Comparison of ENCODE assay signal across 23 cellular contexts in the genomic region with DNA sequence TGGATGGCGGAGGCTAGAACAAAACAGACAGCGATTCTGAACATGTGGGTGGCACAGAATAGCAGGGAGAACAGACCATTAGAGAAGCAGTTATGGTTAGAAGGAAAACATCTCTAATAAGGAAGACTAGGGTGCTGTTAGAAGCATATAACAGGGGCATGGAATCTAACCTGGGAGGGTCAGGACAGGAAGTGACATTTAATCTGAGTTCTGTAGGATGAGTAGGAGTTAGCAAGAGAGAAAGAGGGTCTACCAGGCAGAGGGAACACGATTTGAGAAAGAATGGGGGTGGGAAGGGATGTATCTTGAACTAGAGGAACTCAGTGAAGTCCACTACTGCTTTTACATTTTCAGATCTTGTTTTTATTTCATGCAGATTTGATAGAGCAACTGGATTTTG. TPM values are rescaled to one million over a fixed set of nuclear protein-coding genes. Genes with fewer than 3 reads are reported as not detected.
DNase-seq lines count a peak whose midpoint lies in the region; TF ChIP-seq lines count a peak whose summit lies in the region.
"Had no signal": no experiment of that assay in that cellular context is flagged by ENCODE, and none has a peak within 500 bp of the region (broad histone marks: within the 10 kb centered on the region; RNA-seq: fewer than 3 reads in every experiment).

No MANE protein-coding gene starts in this region.

- H3K36me3 Mint-ChIP-seq in activated CD4-positive, alpha-beta T cell treated with anti-CD3 and anti-CD28 coated beads, Interleukin-2, amount 10 ng/mL, durations not matched to agents 24 days and 14 days (ENCODE audit: low read depth), result no peaks in the 10 kb centered on the region
- H3K36me3 Mint-ChIP-seq in nephron progenitor cell (ENCODE audit: low read depth), result peaks cover 48% of the 10 kb centered on the region

- H3K9me3 ChIP-seq in uterus, result no peaks in the 10 kb centered on the region
- no peaks in the 10 kb centered on the region for H3K9me3 ChIP-seq in tibial nerve
- H3K9me3 ChIP-seq: A549, BE2C had no signal

- TF ChIP-seq EP300 in tibial nerve (IDR thresholded peaks at IDR 0.05), result no peak

- H3K4me1 ChIP-seq in uterus (peaks cover 0 to 4% of the 10 kb centered on the region in 2 donors), tibial nerve (no peaks in the 10 kb centered on the region)
- H3K4me1 ChIP-seq: A549; BE2C; BLaER1 treated with 17β-estradiol and CSF1 and Interleukin-3, amounts not matched to agents 10 nM and 100 nM had no signal

- no peak overlapping the region for H3K27ac Mint-ChIP-seq in activated CD4-positive, alpha-beta T cell treated with anti-CD3 and anti-CD28 coated beads, Interleukin-2, amount 10 ng/mL, durations not matched to agents 24 days and 14 days
- H3K27ac Mint-ChIP-seq in nephron progenitor cell, result peak overlapping the region; percentile 86
- H3K27ac Mint-ChIP-seq: CD14-positive monocyte; CD4-positive, alpha-beta T cell had no signal

- H3K36me3 ChIP-seq in uterus, result no peaks in the 10 kb centered on the region
- peaks cover 0 to 11% (median 0%) of the 10 kb centered on the region in 3 donors for H3K36me3 ChIP-seq in tibial nerve
- H3K36me3 ChIP-seq: BE2C had no signal

- H3K4me3 Mint-ChIP-seq in activated CD4-positive, alpha-beta T cell treated with anti-CD3 and anti-CD28 coated beads, Interleukin-2, amount 10 ng/mL, durations not matched to agents 24 days and 14 days, result no peak overlapping the region
- peak overlapping the region; percentile 15 for H3K4me3 Mint-ChIP-seq in nephron progenitor cell
- H3K4me3 Mint-ChIP-seq: CD14-positive monocyte; CD4-positive, alpha-beta T cell; CD8-positive, alpha-beta memory T cell had no signal

- H3K4me1 Mint-ChIP-seq in activated CD4-positive, alpha-beta T cell treated with anti-CD3 and anti-CD28 coated beads, Interleukin-2, amount 10 ng/mL, durations not matched to agents 24 days and 14 days, result no peaks in the 10 kb centered on the region
- H3K4me1 Mint-ChIP-seq in nephron progenitor cell, result peaks cover 15% of the 10 kb centered on the region
- H3K4me1 Mint-ChIP-seq: CD14-positive monocyte had no signal

- H3K4me3 ChIP-seq in uterus, result no peak overlapping the region
- H3K4me3 ChIP-seq in tibial nerve, result no peak overlapping the region
- H3K4me3 ChIP-seq: A549; BLaER1 treated with 17β-estradiol and CSF1 and Interleukin-3, amounts not matched to agents 10 nM and 100 nM; GM12878; GM23248 had no signal

- H3K27ac ChIP-seq in uterus (peak overlapping the region; percentile 39 to 67), tibial nerve (no peak overlapping the region)
- H3K27ac ChIP-seq: A549; BLaER1 treated with 17β-estradiol and CSF1 and Interleukin-3, amounts not matched to agents 10 nM and 100 nM; GM23248 had no signal

- intact Hi-C loops in activated CD4-positive, alpha-beta T cell treated with anti-CD3 and anti-CD28 coated beads, Interleukin-2, amount 10 ng/mL, durations not matched to agents 24 days and 14 days (cut with micrococcal nuclease), result no loop called here
- intact Hi-C loops in uterus (cut with DNase I; ENCODE audit: low total_unique reads), result no loop called here

- WGBS in tibial nerve, 2 donors, result 79 to 81% methylated on average over 3 of the region's 3 CpGs

- no peaks in the 10 kb centered on the region for H3K27me3 Mint-ChIP-seq in activated CD4-positive, alpha-beta T cell treated with anti-CD3 and anti-CD28 coated beads, Interleukin-2, amount 10 ng/mL, durations not matched to agents 24 days and 14 days
- no peaks in the 10 kb centered on the region for H3K27me3 Mint-ChIP-seq in nephron progenitor cell (ENCODE audit: low read depth, poor library complexity)
- H3K27me3 Mint-ChIP-seq: CD4-positive, alpha-beta T cell had no signal

- no peak for TF ChIP-seq POLR2A in uterus (IDR thresholded peaks at IDR 0.05)
- TF ChIP-seq POLR2A in tibial nerve (IDR thresholded peaks at IDR 0.05), result no peak

- no peaks in the 10 kb centered on the region for H3K27me3 ChIP-seq in uterus
- no peaks in the 10 kb centered on the region for H3K27me3 ChIP-seq in tibial nerve
- H3K27me3 ChIP-seq: BE2C; BLaER1 treated with 17β-estradiol and CSF1 and Interleukin-3, amounts not matched to agents 10 nM and 100 nM had no signal

- H3K9me3 Mint-ChIP-seq in activated CD4-positive, alpha-beta T cell treated with anti-CD3 and anti-CD28 coated beads, Interleukin-2, amount 10 ng/mL, durations not matched to agents 24 days and 14 days, result peaks cover 6% of the 10 kb centered on the region
- H3K9me3 Mint-ChIP-seq in nephron progenitor cell, result peaks cover 27% of the 10 kb centered on the region

- DNase-seq in activated CD4-positive, alpha-beta T cell treated with anti-CD3 and anti-CD28 coated beads, Interleukin-2, amount 10 ng/mL, durations not matched to agents 24 days and 14 days, result peak; percentile 16
- no peak for DNase-seq in activated CD4-positive, alpha-beta T cell treated with anti-CD3 and anti-CD28 coated beads for 1 hour
- DNase-seq in nephron progenitor cell (no peak), uterus (no peak), tibial nerve (ENCODE audit: low spot score in 2 of 2) (no peak), NCI-H1417 treated with DMSO at 0.1 percent for 48 hours (lab: John Stamatoyannopoulos, UW) (no peak)
- DNase-seq: 8988T; ACHN; AML-193; BE2C; CD4-positive, alpha-beta T cell; CD8-positive, alpha-beta memory T cell; DMS 273 treated with DMSO at 0.1 percent for 48 hours; DMS79; EL; GDM1; GM23248; H7; HCEC 1CT had no signal

- TF ChIP-seq CTCF in nephron progenitor cell (IDR thresholded peaks at IDR 0.05) (no peak), uterus (IDR thresholded peaks at IDR 0.05) (no peak), tibial nerve (IDR thresholded peaks at IDR 0.05) (no peak)

RNA-seq across cellular contexts. Expression of a gene that starts 48.6 kb away (rescaled TPM):
- 4.0 and 4.4 TPM in 2 replicates for total RNA-seq in activated CD4-positive, alpha-beta T cell treated with anti-CD3 and anti-CD28 coated beads, Interleukin-2, amount 10 ng/mL, durations not matched to agents 24 days and 14 days
- total RNA-seq in uterus, result 10 to 100 TPM; 20.0 to 83.1 (median 31.7) TPM
- total RNA-seq in tibial nerve, result 10 to 100 TPM in 1 of 4 donors, 1 to 10 TPM in 3; 5.4 to 14.1 (median 6.6) TPM

Comparison
In these comparisons a context has a peak if more than half of its experiments do, and no peak if none do; other contexts are left out.
1. H3K27ac ChIP-seq: peak in uterus (2 of 2); none in tibial nerve (0 of 4).